Comparison of ENCODE assay signal across 26 cellular contexts in the genomic region with DNA sequence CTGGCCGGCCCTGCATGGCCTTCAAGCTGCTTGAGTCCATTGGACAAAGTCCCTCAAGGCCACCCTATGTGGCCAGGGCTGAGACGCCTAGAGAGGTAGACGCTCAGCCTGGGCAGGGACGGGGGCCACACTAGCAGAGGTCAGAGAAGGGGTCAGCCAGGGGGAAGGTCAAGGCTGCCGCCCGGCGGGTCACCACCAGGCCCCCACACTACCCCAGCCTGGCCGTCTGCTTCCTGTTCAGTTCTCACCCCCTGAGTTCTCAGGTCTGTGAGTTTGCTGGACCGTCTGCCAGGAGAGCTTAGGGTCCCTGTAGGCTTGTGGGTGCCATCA. TPM values are rescaled to one million over a fixed set of nuclear protein-coding genes. Genes with fewer than 3 reads are reported as not detected.
"Had no signal": no experiment of that assay in that cellular context is flagged by ENCODE, and none has a peak within 500 bp of the region (broad histone marks: within the 10 kb centered on the region; RNA-seq: fewer than 3 reads in every experiment).

No MANE protein-coding gene starts in this region.

- ATAC-seq: activated CD4-positive, alpha-beta T cell treated with anti-CD3 and anti-CD28 coated beads for 36 hours; activated naive CD8-positive, alpha-beta T cell treated with anti-CD3 and anti-CD28 coated beads, Interleukin-2, amount 50 U/mL, for 24 hours; left lung had no signal

- H3K36me3 ChIP-seq: breast epithelium, esophagus squamous epithelium, left lung, ovary, prostate gland, tibial nerve had no signal

- H3K36me3 Mint-ChIP-seq: activated naive CD4-positive, alpha-beta T cell treated with anti-CD3 and anti-CD28 coated beads, Interleukin-2, amount 50 U/mL, for 24 hours; mesothelial cell of epicardium had no signal

- H3K4me1 ChIP-seq: breast epithelium, prostate gland had no signal

- DNase-seq: activated CD4-positive, alpha-beta T cell treated with anti-CD3 and anti-CD28 coated beads for 36 hours; activated CD4-positive, CD25-positive, alpha-beta regulatory T cell; activated gamma-delta T cell treated with Interleukin-2 at 50 U/mL for 16 hours; activated naive CD8-positive, alpha-beta T cell treated with anti-CD3 and anti-CD28 coated beads, Interleukin-2, amount 50 U/mL, for 24 hours; activated T-cell treated with anti-CD3 and anti-CD28 coated beads for 4 hours; amygdala; dermis blood vessel endothelial cell; effector CD4-positive, alpha-beta T cell; esophagus squamous epithelium; foreskin melanocyte; kidney glomerular epithelial cell; naive B cell; nephron progenitor cell; stimulated activated CD4-positive, alpha-beta T cell treated with anti-CD3 and anti-CD28 coated beads, Interleukin-2, amount 100 ng/mL, for 48 hours; stimulated activated naive CD4-positive, alpha-beta T cell treated with Interleukin-2 at 50 U/mL for 16 hours had no signal

- H3K27me3 ChIP-seq: ovary had no signal

- H3K27me3 Mint-ChIP-seq: activated naive CD4-positive, alpha-beta T cell treated with anti-CD3 and anti-CD28 coated beads, Interleukin-2, amount 50 U/mL, for 24 hours; central memory CD8-positive, alpha-beta T cell had no signal

- H3K4me3 Mint-ChIP-seq: activated CD4-positive, alpha-beta T cell treated with anti-CD3 and anti-CD28 coated beads for 36 hours; activated naive CD8-positive, alpha-beta T cell treated with anti-CD3 and anti-CD28 coated beads, Interleukin-2, amount 50 U/mL, for 24 hours; activated T-helper 1 cell treated with anti-CD3 and anti-CD28 coated beads, Interleukin-12 subunit alpha, Interleukin-12 subunit beta, Interleukin-2, Interleukin-4 antibody, amounts not matched to agents 30 ng/mL and 10 ng/mL and 1 ng/mL, durations not matched to agents 14 hours and 24 hours and 36 hours; central memory CD8-positive, alpha-beta T cell; mesothelial cell of epicardium; nephron progenitor cell had no signal

- H3K4me3 ChIP-seq: breast epithelium, esophagus squamous epithelium, left lung, ovary, prostate gland, tibial nerve had no signal

- H3K27ac ChIP-seq: breast epithelium, epithelial cell of prostate, esophagus squamous epithelium, left lung, ovary, prostate gland, tibial nerve had no signal

- H3K27ac Mint-ChIP-seq: activated naive CD8-positive, alpha-beta T cell treated with anti-CD3 and anti-CD28 coated beads, Interleukin-2, amount 50 U/mL, for 24 hours; activated T-helper 1 cell treated with anti-CD3 and anti-CD28 coated beads, Interleukin-12 subunit alpha, Interleukin-12 subunit beta, Interleukin-2, Interleukin-4 antibody, amounts not matched to agents 30 ng/mL and 10 ng/mL and 1 ng/mL, durations not matched to agents 14 hours and 24 hours and 36 hours; mesothelial cell of epicardium; nephron progenitor cell had no signal

- H3K9me3 ChIP-seq: breast epithelium, esophagus squamous epithelium, left lung, ovary, prostate gland had no signal

- H3K9me3 Mint-ChIP-seq: activated naive CD4-positive, alpha-beta T cell treated with anti-CD3 and anti-CD28 coated beads, Interleukin-2, amount 50 U/mL, for 24 hours; activated naive CD8-positive, alpha-beta T cell treated with anti-CD3 and anti-CD28 coated beads, Interleukin-2, amount 50 U/mL, for 24 hours; activated T-helper 1 cell treated with anti-CD3 and anti-CD28 coated beads, Interleukin-12 subunit alpha, Interleukin-12 subunit beta, Interleukin-2, Interleukin-4 antibody, amounts not matched to agents 30 ng/mL and 10 ng/mL and 1 ng/mL, durations not matched to agents 14 hours and 24 hours and 36 hours; central memory CD8-positive, alpha-beta T cell had no signal

RNA-seq across cellular contexts. Expression of gene NTSR1, which starts 37.3 kb away (rescaled TPM):
- total RNA-seq: activated T-helper 1 cell treated with anti-CD3 and anti-CD28 coated beads, Interleukin-12 subunit alpha, Interleukin-12 subunit beta, Interleukin-2, Interleukin-4 antibody, amounts not matched to agents 30 ng/mL and 10 ng/mL and 1 ng/mL, durations not matched to agents 14 hours and 24 hours and 36 hours; dermis blood vessel endothelial cell; T-helper 1 cell treated with Interleukin-12 subunit alpha and Interleukin-12 subunit beta and Interleukin-4 antibody, amounts not matched to agents 30 ng/mL and 1 ng/mL, for 36 hours had no signal
